1 cellular context compared by ENCODE assay signal in genomic region chr14:102501751-102502315, GRCh38.
TF ChIP-seq lines count a peak whose summit lies in the region.

No MANE protein-coding gene starts in this region.

TF ChIP-seq in SK-N-SH, 30 proteins besides CTCF, POLR2A, EP300 and RAD21 (continued from another document):
- no peak for TF ChIP-seq MAX (IDR thresholded peaks at IDR 0.05; ENCODE audit: low read depth)
- TF ChIP-seq MXI1 (IDR thresholded peaks at IDR 0.05; ENCODE audit: low read depth, low read length) = no peak
- TF ChIP-seq NRF1 (IDR thresholded peaks at IDR 0.05; ENCODE audit: low read depth, low read length) = no peak
- no peak for TF ChIP-seq RCOR1 (IDR thresholded peaks at IDR 0.05; ENCODE audit: low read length)
- no peak for TF ChIP-seq FOXJ3 (CRISPR knock-in tag; IDR thresholded peaks at IDR 0.05)
- TF ChIP-seq PBX3 (IDR thresholded peaks at IDR 0.05) = no peak
- no peak for TF ChIP-seq NFIC (IDR thresholded peaks at IDR 0.05; ENCODE audit: borderline replicate concordance)
- no peak for TF ChIP-seq MEF2A (IDR thresholded peaks at IDR 0.05; ENCODE audit: borderline replicate concordance, low read depth)
